ENCODE assay signal across 1 cellular context in genomic region chr5:141638771-141639170, GRCh38.
TF ChIP-seq lines count a peak whose summit lies in the region.

No MANE protein-coding gene starts in this region.

TF ChIP-seq in H1, 55 proteins besides CTCF, POLR2A, EP300 and RAD21:
- TF ChIP-seq BACH1 (IDR thresholded peaks at IDR 0.05; ENCODE audit: low read length) (no peak), ATF3 (IDR thresholded peaks at IDR 0.05; ENCODE audit: insufficient read depth, low read depth, low read length) (no peak), BCL11A (IDR thresholded peaks at IDR 0.05; ENCODE audit: low read depth in 2 of 2, low read length in 2 of 2) (no peak), HDAC2 (IDR thresholded peaks at IDR 0.05; ENCODE audit: borderline replicate concordance in 1 of 2, low read depth in 2 of 2, low read length in 2 of 2) (no peak), CHD1 (IDR thresholded peaks at IDR 0.05; ENCODE audit: low read depth, low read length) (no peak), GABPA (IDR thresholded peaks at IDR 0.05; ENCODE audit: borderline replicate concordance, insufficient read depth, low read length) (no peak), SUZ12 (IDR thresholded peaks at IDR 0.05; ENCODE audit: low read length) (no peak), RFX5 (IDR thresholded peaks at IDR 0.05; ENCODE audit: borderline replicate concordance, low read depth, low read length) (no peak), SAP30 (IDR thresholded peaks at IDR 0.05; ENCODE audit: insufficient read depth, insufficient replicate concordance, low read length) (no peak), USF2 (IDR thresholded peaks at IDR 0.05; ENCODE audit: low read length) (no peak), TBP (IDR thresholded peaks at IDR 0.05; ENCODE audit: low read depth, low read length) (no peak), NANOG (IDR thresholded peaks at IDR 0.05; ENCODE audit: insufficient read depth, low read depth, low read length, poor library complexity, severe bottlenecking) (no peak), BRCA1 (IDR thresholded peaks at IDR 0.05; ENCODE audit: low read depth, low read length) (no peak)
TF ChIP-seq in H1: peak in this region for 0.
